Comparison of ENCODE assay signal across 8 cellular contexts in genomic region chr5:57187977-57188376, GRCh38. TPM values are rescaled to one million over a fixed set of nuclear protein-coding genes. Genes with fewer than 3 reads are reported as not detected.
DNase-seq lines count a peak whose midpoint lies in the region; ATAC-seq and TF ChIP-seq lines count a peak whose summit lies in the region.
"Not testable (repeated sequence)": the region's sequence is repeated elsewhere in the genome, so short reads cannot be mapped to it uniquely, and the experiment has no call there.

No MANE protein-coding gene starts in this region.

- H3K9me3 ChIP-seq in CD4-positive, CD25-positive, alpha-beta regulatory T cell (ENCODE audit: control insufficient read depth in 2 of 2, low read length in 2 of 2); T-helper 17 cell (ENCODE audit: control insufficient read depth, low read length, poor library complexity, severe bottlenecking); iPS-15b (ENCODE audit: control insufficient read depth, insufficient read depth, low read length); neutrophil: not testable (repeated sequence)

- peak overlapping the region in 2 of 3 donors; percentile 63 to 86 for H3K27ac Mint-ChIP-seq in CD4-positive, CD25-positive, alpha-beta regulatory T cell
- peak overlapping the region; percentile 84 for H3K27ac Mint-ChIP-seq in T-helper 17 cell
- peak overlapping the region; percentile 62 for H3K27ac Mint-ChIP-seq in activated CD8-positive, alpha-beta T cell treated with anti-CD3 and anti-CD28 coated beads, Interleukin-2, amount 10 ng/mL, durations not matched to agents 7 days and 5 days
- H3K27ac Mint-ChIP-seq in activated naive CD8-positive, alpha-beta T cell treated with anti-CD3 and anti-CD28 coated beads, Interleukin-2, amount 10 ng/mL, durations not matched to agents 7 days and 5 days, result peak overlapping the region; percentile 69

- peak overlapping the region; percentile 66 for H3K4me3 ChIP-seq in CD4-positive, CD25-positive, alpha-beta regulatory T cell (ENCODE audit: low read depth, low read length)
- H3K4me3 ChIP-seq in iPS-15b (ENCODE audit: low read depth, low read length), result not testable (repeated sequence)
- peak overlapping the region in 1 of 2 experiments; percentile 20 for H3K4me3 ChIP-seq in neutrophil (ENCODE audit: low read depth in 1 of 2, low read length in 1 of 2)

- peak overlapping the region; percentile 52 to 90 (median 66) for H3K4me3 Mint-ChIP-seq in CD4-positive, CD25-positive, alpha-beta regulatory T cell
- H3K4me3 Mint-ChIP-seq in T-helper 17 cell, result peak overlapping the region; percentile 84
- H3K4me3 Mint-ChIP-seq in activated CD8-positive, alpha-beta T cell treated with anti-CD3 and anti-CD28 coated beads, Interleukin-2, amount 10 ng/mL, durations not matched to agents 7 days and 5 days, result not testable (repeated sequence)
- peak overlapping the region; percentile 53 for H3K4me3 Mint-ChIP-seq in activated naive CD8-positive, alpha-beta T cell treated with anti-CD3 and anti-CD28 coated beads, Interleukin-2, amount 10 ng/mL, durations not matched to agents 7 days and 5 days

- peaks cover 46 to 93% (median 72%) of the 10 kb centered on the region in 4 donors for H3K4me1 Mint-ChIP-seq in CD4-positive, CD25-positive, alpha-beta regulatory T cell
- peaks cover 68% of the 10 kb centered on the region for H3K4me1 Mint-ChIP-seq in T-helper 17 cell
- H3K4me1 Mint-ChIP-seq in activated CD8-positive, alpha-beta T cell treated with anti-CD3 and anti-CD28 coated beads, Interleukin-2, amount 10 ng/mL, durations not matched to agents 7 days and 5 days (ENCODE audit: low read depth), result peaks cover 68% of the 10 kb centered on the region
- H3K4me1 Mint-ChIP-seq in activated naive CD8-positive, alpha-beta T cell treated with anti-CD3 and anti-CD28 coated beads, Interleukin-2, amount 10 ng/mL, durations not matched to agents 7 days and 5 days, result peaks cover 50% of the 10 kb centered on the region

- H3K27ac ChIP-seq in CD4-positive, CD25-positive, alpha-beta regulatory T cell (ENCODE audit: insufficient read depth, low read length, poor library complexity, severe bottlenecking), result not testable (repeated sequence)
- peak overlapping the region; percentile 70 for H3K27ac ChIP-seq in neutrophil

- in situ Hi-C loops in KBM-7 (cut with MboI; ENCODE audit: low pct_unique_long_range_greater_than_20kb, low sequenced_read_pairs), result not testable (repeated sequence)

- peak overlapping the region; percentile 47 for H3K9ac ChIP-seq in iPS-15b (ENCODE audit: low read depth, low read length)

- H3K36me3 Mint-ChIP-seq in CD4-positive, CD25-positive, alpha-beta regulatory T cell, result peaks cover 33% of the 10 kb centered on the region
- H3K36me3 Mint-ChIP-seq in T-helper 17 cell (ENCODE audit: low read depth), result not testable (repeated sequence)
- H3K36me3 Mint-ChIP-seq in activated CD8-positive, alpha-beta T cell treated with anti-CD3 and anti-CD28 coated beads, Interleukin-2, amount 10 ng/mL, durations not matched to agents 7 days and 5 days (ENCODE audit: low read depth), result peaks cover 65% of the 10 kb centered on the region
- H3K36me3 Mint-ChIP-seq in activated naive CD8-positive, alpha-beta T cell treated with anti-CD3 and anti-CD28 coated beads, Interleukin-2, amount 10 ng/mL, durations not matched to agents 7 days and 5 days, result peaks cover 31% of the 10 kb centered on the region

- H3K9me3 Mint-ChIP-seq in CD4-positive, CD25-positive, alpha-beta regulatory T cell; activated CD8-positive, alpha-beta T cell treated with anti-CD3 and anti-CD28 coated beads, Interleukin-2, amount 10 ng/mL, durations not matched to agents 7 days and 5 days (ENCODE audit: insufficient read depth); activated naive CD8-positive, alpha-beta T cell treated with anti-CD3 and anti-CD28 coated beads, Interleukin-2, amount 10 ng/mL, durations not matched to agents 7 days and 5 days: not testable (repeated sequence)

- H3K27me3 ChIP-seq in CD4-positive, CD25-positive, alpha-beta regulatory T cell (ENCODE audit: control insufficient read depth, insufficient read depth, low read length); iPS-15b (ENCODE audit: control insufficient read depth, insufficient read depth, low read length); neutrophil: not testable (repeated sequence)

- POLR2A ChIA-PET in activated CD8-positive, alpha-beta T cell treated with anti-CD3 and anti-CD28 coated beads, Interleukin-2, amount 10 ng/mL, durations not matched to agents 7 days and 5 days (lab: Charles Lee), result interaction anchor here (0.6 to 1.1 kb wide), 3 partner anchors 14 to 279 kb away, joined by 3 to 6 read pairs (median 3); partner anchors contain the start of genes GPBP1 and SETD9
- POLR2A ChIA-PET in activated naive CD8-positive, alpha-beta T cell treated with anti-CD3 and anti-CD28 coated beads, Interleukin-2, amount 10 ng/mL, durations not matched to agents 7 days and 5 days (lab: Charles Lee), result interaction anchor here (0.6 kb wide), 1 partner anchor 22 kb away, joined by 3 read pairs; no protein-coding TSS in a partner anchor

- H3K36me3 ChIP-seq in CD4-positive, CD25-positive, alpha-beta regulatory T cell (ENCODE audit: control insufficient read depth, insufficient read depth, low read length); iPS-15b (ENCODE audit: control insufficient read depth, insufficient read depth, low read length): not testable (repeated sequence)
- H3K36me3 ChIP-seq in neutrophil, result peaks cover 13% of the 10 kb centered on the region

- TF ChIP-seq CTCF in neutrophil (IDR thresholded peaks at IDR 0.05), result not testable (repeated sequence)

- DNase-seq in CD4-positive, CD25-positive, alpha-beta regulatory T cell, result peak in 1 of 3 donors; percentile 54
- DNase-seq in KBM-7, result peak; percentile 42
- not testable (repeated sequence) for DNase-seq in T-helper 17 cell; activated naive CD8-positive, alpha-beta T cell treated with anti-CD3 and anti-CD28 coated beads, Interleukin-2, amount 10 ng/mL, durations not matched to agents 7 days and 5 days
- peak; percentile 41 for DNase-seq in activated CD8-positive, alpha-beta T cell treated with anti-CD3 and anti-CD28 coated beads, Interleukin-2, amount 10 ng/mL, durations not matched to agents 7 days and 5 days

- peak; percentile 60 to 66 for ATAC-seq in CD4-positive, CD25-positive, alpha-beta regulatory T cell (ENCODE audit: low read depth in 2 of 2)
- ATAC-seq in GM19468 (IDR thresholded peaks at IDR 0.05; ENCODE audit: extremely low read depth, unreplicated experiment) (peak; percentile 27), T-helper 17 cell (peak; percentile 70)
- ATAC-seq in activated CD8-positive, alpha-beta T cell treated with anti-CD3 and anti-CD28 coated beads, Interleukin-2, amount 10 ng/mL, durations not matched to agents 7 days and 5 days, result peak; percentile 52
- ATAC-seq in activated naive CD8-positive, alpha-beta T cell treated with anti-CD3 and anti-CD28 coated beads, Interleukin-2, amount 10 ng/mL, durations not matched to agents 7 days and 5 days (ENCODE audit: low read depth), result peak; percentile 53

- peaks cover 84% of the 10 kb centered on the region for H3K4me1 ChIP-seq in CD4-positive, CD25-positive, alpha-beta regulatory T cell (ENCODE audit: control insufficient read depth, insufficient read depth, low read length, poor library complexity, severe bottlenecking)
- H3K4me1 ChIP-seq in iPS-15b (ENCODE audit: control insufficient read depth, insufficient read depth, low read length), result peaks cover 13% of the 10 kb centered on the region
- peaks cover 61 to 62% of the 10 kb centered on the region in 2 experiments for H3K4me1 ChIP-seq in neutrophil (ENCODE audit: control insufficient read depth in 1 of 2, insufficient read depth in 1 of 2, low read depth in 1 of 2, low read length in 1 of 2)

- not testable (repeated sequence) for H3K27me3 Mint-ChIP-seq in CD4-positive, CD25-positive, alpha-beta regulatory T cell; T-helper 17 cell; activated CD8-positive, alpha-beta T cell treated with anti-CD3 and anti-CD28 coated beads, Interleukin-2, amount 10 ng/mL, durations not matched to agents 7 days and 5 days (ENCODE audit: low read depth); activated naive CD8-positive, alpha-beta T cell treated with anti-CD3 and anti-CD28 coated beads, Interleukin-2, amount 10 ng/mL, durations not matched to agents 7 days and 5 days

- CTCF ChIA-PET in activated CD8-positive, alpha-beta T cell treated with anti-CD3 and anti-CD28 coated beads, Interleukin-2, amount 10 ng/mL, durations not matched to agents 7 days and 5 days (lab: Charles Lee), result interaction anchor here (0.7 to 1.7 kb wide), 5 partner anchors 11 to 288 kb away, joined by 3 to 6 read pairs (median 3); no protein-coding TSS in a partner anchor

RNA-seq across cellular contexts. Expression of gene GPBP1, which starts 14.1 kb away (rescaled TPM):
- total RNA-seq in CD4-positive, CD25-positive, alpha-beta regulatory T cell, result 171 TPM
- 100 to 1,000 TPM in 1 of 4 donors, 10 to 100 TPM in 3; 88.8 to 108 (median 98.2) TPM for polyA plus RNA-seq in CD4-positive, CD25-positive, alpha-beta regulatory T cell
- 100 to 1,000 TPM; 135 to 136 TPM for total RNA-seq in T-helper 17 cell
- 10 to 100 TPM; 76.4 to 84.6 TPM for total RNA-seq in activated CD8-positive, alpha-beta T cell treated with anti-CD3 and anti-CD28 coated beads, Interleukin-2, amount 10 ng/mL, durations not matched to agents 7 days and 5 days
- total RNA-seq in activated naive CD8-positive, alpha-beta T cell treated with anti-CD3 and anti-CD28 coated beads, Interleukin-2, amount 10 ng/mL, durations not matched to agents 7 days and 5 days, result 100 to 1,000 TPM; 107 to 112 TPM
